16 cellular contexts compared by ENCODE assay signal in genomic region chr7:102546353-102546752, GRCh38. TPM values are rescaled to one million over a fixed set of nuclear protein-coding genes. Genes with fewer than 3 reads are reported as not detected.
DNase-seq lines count a peak whose midpoint lies in the region; ATAC-seq, FAIRE-seq and TF ChIP-seq lines count a peak whose summit lies in the region.
"Not testable (repeated sequence)": the region's sequence is repeated elsewhere in the genome, so short reads cannot be mapped to it uniquely, and the experiment has no call there.
"Had no signal": no experiment of that assay in that cellular context is flagged by ENCODE, and none has a peak within 500 bp of the region (broad histone marks: within the 10 kb centered on the region; RNA-seq: fewer than 3 reads in every experiment).

No MANE protein-coding gene starts in this region.

- H3K27me3 ChIP-seq in Panc1 (ENCODE audit: control insufficient read depth, insufficient read depth, low read length); mammary epithelial cell (ENCODE audit: insufficient read depth, low read length): not testable (repeated sequence)

- intact Hi-C loops in Panc1 (cut with micrococcal nuclease; ENCODE audit: unreplicated experiment); mammary epithelial cell (cut with micrococcal nuclease): not testable (repeated sequence)

- H3K9me3 ChIP-seq in A549; Panc1 (ENCODE audit: control insufficient read depth, insufficient read depth, low read depth, low read length); mammary epithelial cell (replicated peaks; ENCODE audit: insufficient read depth, low read length): not testable (repeated sequence)

- H3K4me1 ChIP-seq in A549; Panc1 (ENCODE audit: control insufficient read depth, insufficient read depth, low read length); mammary epithelial cell (ENCODE audit: insufficient read depth, low read length): not testable (repeated sequence)

- not testable (repeated sequence) for H3K4me3 Mint-ChIP-seq in HFFc6

- H3K79me2 ChIP-seq in mammary epithelial cell (ENCODE audit: insufficient read depth, low read length) = not testable (repeated sequence)

- H3K36me3 ChIP-seq in Panc1 (ENCODE audit: control insufficient read depth, insufficient read depth, low read length); mammary epithelial cell (ENCODE audit: insufficient read depth, low read length): not testable (repeated sequence)

- H3K36me3 Mint-ChIP-seq in HFFc6 (ENCODE audit: low read depth) = not testable (repeated sequence)

- not testable (repeated sequence) for H3K4me3 ChIP-seq in A549; Panc1 (ENCODE audit: low read depth in 2 of 2, low read length in 2 of 2); mammary epithelial cell (replicated peaks in 1 of 3; ENCODE audit: insufficient read depth in 1 of 3, low read depth in 2 of 3, low read length in 3 of 3)

- POLR2A ChIA-PET in A549 (lab: Yijun Ruan, JAX); Panc1 (lab: Charles Lee): not testable (repeated sequence)

- TF ChIP-seq POLR2A in A549 (IDR thresholded peaks at IDR 0.05; ENCODE audit: low read length) = not testable (repeated sequence)

- not testable (repeated sequence) for H3K4me1 Mint-ChIP-seq in HFFc6 (ENCODE audit: low read depth)

- not testable (repeated sequence) for FAIRE-seq in A549 (lab: Jason Lieb, UNC)

- H3K4me2 ChIP-seq in A549; mammary epithelial cell (ENCODE audit: insufficient read depth, low read depth, low read length): not testable (repeated sequence)

- not testable (repeated sequence) for H3K27me3 Mint-ChIP-seq in HFFc6 (ENCODE audit: insufficient read depth)

- H3K27ac ChIP-seq in A549; Panc1 (ENCODE audit: low read length); mammary epithelial cell (ENCODE audit: insufficient read depth, low read depth, low read length): not testable (repeated sequence)

- WGBS in A549 (ENCODE audit: missing lambda C conversion rate) = 46% methylated on average over 3 of the region's 6 CpGs
- WGBS in mammary epithelial cell (ENCODE audit: low coverage, missing lambda C conversion rate) = no CpG with 5 or more reads among the region's 6 CpGs

- TF ChIP-seq RAD21 in A549 (conservative IDR thresholded peaks at IDR 0.05 in 1 of 2, IDR thresholded peaks at IDR 0.05 in 1 of 2) = not testable (repeated sequence)

- in situ Hi-C loops in Panc1 (cut with HindIII; ENCODE audit: low pct_unique_long_range_greater_than_20kb, low sequenced_read_pairs); mammary epithelial cell (cut with MboI; ENCODE audit: low sequenced_read_pairs in 2 of 2): not testable (repeated sequence)

- H3K9ac ChIP-seq in mammary epithelial cell (ENCODE audit: insufficient read depth, low read length) = not testable (repeated sequence)

- DNase-seq in A549 (ENCODE audit: low read depth in 1 of 2, low spot score in 1 of 2); Panc1 (ENCODE audit: low read depth, low spot score); mammary epithelial cell: not testable (repeated sequence)
- peak; percentile 60 for DNase-seq in HFFc6

- not testable (repeated sequence) for H4K20me1 ChIP-seq in mammary epithelial cell (ENCODE audit: insufficient read depth, low read length)

- BruUV-seq in Panc1 (replicated peaks; lab: Mats Ljungman, UMichigan) (TSS peak; percentile 36), mammary epithelial cell (replicated peaks; lab: Mats Ljungman, UMichigan) (TSS peak; percentile 2)

- dilution Hi-C loops in mammary epithelial cell (cut with HindIII; ENCODE audit: low sequenced_read_pairs) = not testable (repeated sequence)

- H3K9me3 Mint-ChIP-seq in HFFc6 = not testable (repeated sequence)

- CTCF ChIA-PET in A549 (lab: Yijun Ruan, JAX); Panc1 (lab: Charles Lee); mammary epithelial cell (lab: Charles Lee; ENCODE audit: low non-redundant PET): not testable (repeated sequence)

- TF ChIP-seq CTCF in A549 (IDR thresholded peaks at IDR 0.05); HFFc6 (IDR thresholded peaks at IDR 0.05); Panc1 (IDR thresholded peaks at IDR 0.05); mammary epithelial cell (conservative IDR thresholded peaks at IDR 0.05 in 1 of 2, IDR thresholded peaks at IDR 0.05 in 1 of 2; ENCODE audit: extremely low read depth in 1 of 2, insufficient read depth in 1 of 2, low read depth in 1 of 2, low read length in 2 of 2): not testable (repeated sequence)

- not testable (repeated sequence) for H2AFZ ChIP-seq in mammary epithelial cell (ENCODE audit: low read depth, low read length)

- ATAC-seq in A549 (peak; percentile 32 to 51; a peak in 5 of 6 replicates), GM18870 (IDR thresholded peaks at IDR 0.05; ENCODE audit: unreplicated experiment) (peak; percentile 78), GM21367 (IDR thresholded peaks at IDR 0.05; ENCODE audit: unreplicated experiment) (peak; percentile 76), HG02973 (IDR thresholded peaks at IDR 0.05; ENCODE audit: unreplicated experiment) (peak; percentile 79), HG03280 (IDR thresholded peaks at IDR 0.05; ENCODE audit: unreplicated experiment) (peak; percentile 65)
- not testable (repeated sequence) for ATAC-seq in Panc1

- not testable (repeated sequence) for TF ChIP-seq EP300 in A549 (IDR thresholded peaks at IDR 0.05)

- not testable (repeated sequence) for H3K27ac Mint-ChIP-seq in HFFc6

RNA-seq across cellular contexts. Expression of gene UPK3BL2, which starts 2.9 kb away (rescaled TPM):
- 1.4 and 1.7 TPM in 2 replicates for polyA plus RNA-seq in A549 (2011; rRNA removed)
- polyA plus RNA-seq in A549 (2012; cell fraction: cytosol; rRNA removed) = 4.9 and 6.1 TPM in 2 replicates
- polyA plus RNA-seq in A549 (2012; cell fraction: nucleus; rRNA removed) = 110 and 148 TPM in 2 replicates
- 3.3 to 3.9 TPM (median 3.7 TPM) in 3 replicates for polyA plus RNA-seq in A549 (2017; fragmentation: RNase III; extraction: RNeasy Plus Mini Kit Qiagen cat#74134 plus additional on column Dnase treatment)
- 2.1 and 3.9 TPM in 2 replicates for polyA minus RNA-seq in A549 (2011; rRNA and poly(A)+ RNA removed)
- total RNA-seq in HFFc6 (2021; fragmentation: NEBNext Ultra II Directional; extraction: Animal tissue kit (Norgen Biotek cat#: 25700)) = 1 to 10 TPM; 6.0 to 9.8 (median 7.6) TPM
- 14.4 TPM for total RNA-seq in Panc1 (2021; ENCODE audit: unreplicated experiment)
- polyA plus RNA-seq in Panc1 (2012; ENCODE audit: insufficient read length) = 11.1 TPM
- 10 to 100 TPM in 1 of 2 donors, 1 to 10 TPM in 1; 1.3 to 18.8 TPM for total RNA-seq in mammary epithelial cell
- 3.2 TPM for polyA plus RNA-seq in mammary epithelial cell
- polyA minus RNA-seq in mammary epithelial cell = not detected

RNA-seq across cellular contexts. Expression of gene SPDYE2, which starts 4.7 kb away (rescaled TPM):
- polyA plus RNA-seq in A549 (2011; rRNA removed) = 0.11 TPM in 1 of 2 replicates, not detected in the other
- not detected in 2 replicates for polyA plus RNA-seq in A549 (2012; cell fraction: cytosol; rRNA removed)
- not detected in 2 replicates for polyA plus RNA-seq in A549 (2012; cell fraction: nucleus; rRNA removed)
- not detected in 3 replicates for polyA plus RNA-seq in A549 (2017; fragmentation: RNase III; extraction: RNeasy Plus Mini Kit Qiagen cat#74134 plus additional on column Dnase treatment)
- not detected in 2 replicates for polyA minus RNA-seq in A549 (2011; rRNA and poly(A)+ RNA removed)
- total RNA-seq in HFFc6 (2021; fragmentation: NEBNext Ultra II Directional; extraction: Animal tissue kit (Norgen Biotek cat#: 25700)) = not detected
- total RNA-seq in Panc1 (2021; ENCODE audit: unreplicated experiment) = not detected
- 1.6 TPM for polyA plus RNA-seq in Panc1 (2012; ENCODE audit: insufficient read length)
- total RNA-seq in mammary epithelial cell = not detected
- polyA plus RNA-seq in mammary epithelial cell = not detected
- polyA minus RNA-seq in mammary epithelial cell = not detected
- total RNA-seq: bronchial epithelial cell, Calu3, HT1080, lower lobe of right lung, myocyte, osteoblast, right cardiac atrium had no signal
- polyA plus RNA-seq: BJ had no signal

RNA-seq across cellular contexts. Expression of gene POLR2J3, which starts 26.0 kb away (rescaled TPM):
- polyA plus RNA-seq in A549 (2011; rRNA removed) (29.5 and 52.4 TPM in 2 replicates), A549 (2017; fragmentation: RNase III; extraction: RNeasy Plus Mini Kit Qiagen cat#74134 plus additional on column Dnase treatment) (22.2 to 33.4 TPM (median 25.5 TPM) in 3 replicates), mammary epithelial cell (22.2 TPM)
- polyA plus RNA-seq in A549 (2012; cell fraction: cytosol; rRNA removed) = 10.4 and 12.5 TPM in 2 replicates
- 35.7 and 35.9 TPM in 2 replicates for polyA plus RNA-seq in A549 (2012; cell fraction: nucleus; rRNA removed)
- 51.9 and 59.4 TPM in 2 replicates for polyA minus RNA-seq in A549 (2011; rRNA and poly(A)+ RNA removed)
- 10 to 100 TPM; 18.4 to 31.6 (median 20.1) TPM for total RNA-seq in HFFc6 (2021; fragmentation: NEBNext Ultra II Directional; extraction: Animal tissue kit (Norgen Biotek cat#: 25700))
- total RNA-seq in Panc1 (2021; ENCODE audit: unreplicated experiment) (28.1 TPM), mammary epithelial cell (10 to 100 TPM; 36.6 to 39.3 TPM)
- 28.3 TPM for polyA plus RNA-seq in Panc1 (2012; ENCODE audit: insufficient read length)
- polyA minus RNA-seq in mammary epithelial cell = 13.7 TPM

RNA-seq across cellular contexts. Expression of gene RASA4B, which starts 28.8 kb away (rescaled TPM):
- polyA plus RNA-seq in A549 (2011; rRNA removed) (0.83 and 0.93 TPM in 2 replicates), A549 (2017; fragmentation: RNase III; extraction: RNeasy Plus Mini Kit Qiagen cat#74134 plus additional on column Dnase treatment) (1.4 to 1.5 TPM (median 1.4 TPM) in 3 replicates), mammary epithelial cell (0.51 TPM)
- polyA plus RNA-seq in A549 (2012; cell fraction: cytosol; rRNA removed) = 0.65 and 1.0 TPM in 2 replicates
- 3.7 and 4.5 TPM in 2 replicates for polyA plus RNA-seq in A549 (2012; cell fraction: nucleus; rRNA removed)
- polyA minus RNA-seq in A549 (2011; rRNA and poly(A)+ RNA removed) = 0.87 and 1.3 TPM in 2 replicates
- 10 to 100 TPM; 16.4 to 26.2 (median 20.2) TPM for total RNA-seq in HFFc6 (2021; fragmentation: NEBNext Ultra II Directional; extraction: Animal tissue kit (Norgen Biotek cat#: 25700))
- total RNA-seq in Panc1 (2021; ENCODE audit: unreplicated experiment) (1.2 TPM), mammary epithelial cell (under 1 TPM; 0.67 to 0.75 TPM)
- polyA plus RNA-seq in Panc1 (2012; ENCODE audit: insufficient read length) = 4.2 TPM
- polyA minus RNA-seq in mammary epithelial cell = 0.67 TPM
